In genomic region chr9:108478431-108478837, GRCh38 we compare ENCODE assay signal across 8 cellular contexts.
DNase-seq lines count a peak whose midpoint lies in the region; ATAC-seq and TF ChIP-seq lines count a peak whose summit lies in the region.

No MANE protein-coding gene starts in this region.

- H3K4me1 ChIP-seq in ascending aorta = peaks cover 3 to 19% of the 10 kb centered on the region in 2 donors

- H3K27me3 ChIP-seq in ascending aorta = no peaks in the 10 kb centered on the region

- H3K36me3 ChIP-seq in ascending aorta = no peaks in the 10 kb centered on the region

- peak overlapping the region; percentile 88 to 91 for H3K27ac ChIP-seq in ascending aorta

- intact Hi-C loops in ascending aorta (cut with DNase I) (loop anchor here (1.0 to 10.0 kb wide), 6 partner anchors 34 to 988 kb away; partner anchors contain the start of gene CTNNAL1), cardiac septum (cut with DNase I) (no loop called here)

- ATAC-seq in HG03108 (IDR thresholded peaks at IDR 0.05; ENCODE audit: unreplicated experiment) = peak; percentile 27

- TF ChIP-seq CTCF in ascending aorta (IDR thresholded peaks at IDR 0.05) = no peak

- no peaks in the 10 kb centered on the region for H3K9me3 ChIP-seq in ascending aorta

- DNase-seq in DMS153 (lab: John Stamatoyannopoulos, UW) = peak; percentile 3
- DNase-seq in DMS153 treated with DMSO at 0.1 percent for 48 hours (lab: John Stamatoyannopoulos, UW; ENCODE audit: unreplicated experiment) = no peak
- DNase-seq in ascending aorta (ENCODE audit: low spot score in 2 of 2) = peak; percentile 25 to 83
- peak; percentile 22 for DNase-seq in pulmonary artery endothelial cell (ENCODE audit: low read depth, low spot score)
- no peak for DNase-seq in cardiac septum (ENCODE audit: low spot score)
- no peak for DNase-seq in NCI-H2171 treated with DMSO at 0.1 percent for 48 hours (lab: John Stamatoyannopoulos, UW)
- DNase-seq in RPMI8226 = no peak

- peak overlapping the region in 1 of 2 donors; percentile 38 for H3K4me3 ChIP-seq in ascending aorta

Comparison
In these comparisons a context has a peak if more than half of its experiments do, and no peak if none do; other contexts are left out.
1. DNase-seq: peak in DMS153 (single experiment), ascending aorta (2 of 2) and pulmonary artery endothelial cell (single experiment); none in DMS153 treated with DMSO at 0.1 percent for 48 hours (single experiment), cardiac septum (single experiment), NCI-H2171 treated with DMSO at 0.1 percent for 48 hours (single experiment) and RPMI8226 (single experiment).